In genomic region chr15:60221356-60221755, GRCh38 we compare ENCODE assay signal across 9 cellular contexts.
"Had no signal": no experiment of that assay in that cellular context is flagged by ENCODE, and none has a peak within 500 bp of the region (broad histone marks: within the 10 kb centered on the region; RNA-seq: fewer than 3 reads in every experiment).

No MANE protein-coding gene starts in this region.

- H3K4me1 ChIP-seq: HAP-1 had no signal

- ATAC-seq: GM23338, HCT116 had no signal

- H3K36me3 ChIP-seq: HAP-1 had no signal

- H3K4me3 ChIP-seq: GM23248, GM23338, HAP-1 had no signal

- H3K9ac ChIP-seq: GM23248 had no signal

- H3K4me2 ChIP-seq: GM23338 had no signal

- DNase-seq: GM23248, GOT3, H7, H9, HCEC 1CT, HFFc6 had no signal

- H3K9me3 ChIP-seq: HAP-1 had no signal

- H2AFZ ChIP-seq: GM23248, GM23338 had no signal

- H3K27ac ChIP-seq: GM23248 had no signal
